ENCODE assay signal across 11 cellular contexts in the genomic region with DNA sequence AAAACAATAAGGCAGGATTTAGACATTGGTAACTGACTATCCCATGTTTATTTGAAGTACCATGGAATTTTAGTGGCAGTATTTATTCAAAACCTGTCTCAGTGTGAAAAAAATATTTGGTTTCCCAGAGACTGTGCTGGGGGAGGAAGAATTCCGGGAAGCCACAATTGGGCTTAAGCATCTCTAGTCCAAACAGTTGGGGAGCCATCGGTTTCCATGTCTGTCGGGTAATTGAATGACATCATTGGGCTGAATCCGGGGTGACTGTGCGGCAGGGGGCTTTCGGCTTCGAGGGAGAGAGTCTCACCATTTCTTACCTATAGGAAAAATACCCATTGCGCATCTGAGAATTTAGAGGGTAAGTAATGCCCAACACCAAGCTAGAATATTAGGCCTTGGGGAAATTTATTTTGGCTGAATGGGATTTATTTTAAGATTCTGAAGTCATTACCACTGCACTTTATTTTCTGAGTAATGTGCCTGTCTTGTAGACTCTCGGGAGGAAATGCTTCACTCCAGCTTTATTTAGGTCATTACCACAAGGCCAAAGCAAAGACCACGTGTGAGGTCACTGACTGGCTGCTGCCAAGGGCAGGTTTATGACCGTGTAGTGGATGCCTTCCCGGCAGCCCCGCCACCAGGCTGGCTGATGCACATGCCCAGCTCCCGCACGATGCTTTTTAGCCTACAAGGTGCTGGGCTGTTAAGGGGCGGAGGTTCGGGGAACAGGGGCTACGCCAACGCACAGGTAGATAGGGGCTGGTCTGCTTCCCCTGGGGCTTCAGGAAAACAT. TPM values are rescaled to one million over a fixed set of nuclear protein-coding genes. Genes with fewer than 3 reads are reported as not detected.
A peak's percentile ranks its signal among the peaks of the same experiment; 100 is the strongest.
DNase-seq lines count a peak whose midpoint lies in the region; ATAC-seq and TF ChIP-seq lines count a peak whose summit lies in the region.
"Had no signal": no experiment of that assay in that cellular context is flagged by ENCODE, and none has a peak within 500 bp of the region (broad histone marks: within the 10 kb centered on the region; RNA-seq: fewer than 3 reads in every experiment).

No MANE protein-coding gene starts in this region.

- CTCF ChIA-PET in activated CD8-positive, alpha-beta memory T cell treated with anti-CD3 and anti-CD28 coated beads, Interleukin-2, amount 10 ng/mL, durations not matched to agents 7 days and 5 days (lab: Charles Lee): no interaction called here

- peak overlapping the region; percentile 97 for H3K27ac Mint-ChIP-seq in HFFc6
- H3K27ac Mint-ChIP-seq in activated CD8-positive, alpha-beta memory T cell treated with anti-CD3 and anti-CD28 coated beads, Interleukin-2, amount 10 ng/mL, durations not matched to agents 7 days and 5 days: no peak overlapping the region

- no peaks in the 10 kb centered on the region for H3K9me3 Mint-ChIP-seq in HFFc6
- no peaks in the 10 kb centered on the region for H3K9me3 Mint-ChIP-seq in activated CD8-positive, alpha-beta memory T cell treated with anti-CD3 and anti-CD28 coated beads, Interleukin-2, amount 10 ng/mL, durations not matched to agents 7 days and 5 days (ENCODE audit: low read depth)

- H3K9me3 ChIP-seq in testis: no peaks in the 10 kb centered on the region
- H3K9me3 ChIP-seq: esophagus squamous epithelium, HAP-1 had no signal

- DNase-seq in HFFc6: peak; percentile 97
- peak; percentile 94 for DNase-seq in astrocyte of the hippocampus (ENCODE audit: low read depth, low spot score)
- peak; percentile 69 for DNase-seq in kidney glomerular epithelial cell (lab: John Stamatoyannopoulos, UW)
- peak; percentile 37 for DNase-seq in testis
- DNase-seq in activated CD8-positive, alpha-beta memory T cell treated with anti-CD3 and anti-CD28 coated beads, Interleukin-2, amount 10 ng/mL, durations not matched to agents 7 days and 5 days: no peak
- no peak for DNase-seq in SW 1271 (lab: John Stamatoyannopoulos, UW)
- no peak for DNase-seq in DMS53 (lab: John Stamatoyannopoulos, UW)
- DNase-seq: esophagus squamous epithelium had no signal

- peaks cover 26% of the 10 kb centered on the region for H3K4me1 Mint-ChIP-seq in HFFc6 (ENCODE audit: low read depth)
- peaks cover 6% of the 10 kb centered on the region for H3K4me1 Mint-ChIP-seq in activated CD8-positive, alpha-beta memory T cell treated with anti-CD3 and anti-CD28 coated beads, Interleukin-2, amount 10 ng/mL, durations not matched to agents 7 days and 5 days

- no peaks in the 10 kb centered on the region for H3K4me1 ChIP-seq in testis
- H3K4me1 ChIP-seq: HAP-1 had no signal

- no peak for ATAC-seq in activated CD8-positive, alpha-beta memory T cell treated with anti-CD3 and anti-CD28 coated beads, Interleukin-2, amount 10 ng/mL, durations not matched to agents 7 days and 5 days
- ATAC-seq in HG02970 (IDR thresholded peaks at IDR 0.05; ENCODE audit: low FRiP score, unreplicated experiment): no peak

- H3K27me3 ChIP-seq in testis: no peaks in the 10 kb centered on the region
- H3K27me3 ChIP-seq: esophagus squamous epithelium had no signal

- 73 to 76% methylated on average over 19 of the region's 19 CpGs for whole genome bisulfite sequencing in testis, 2 donors

- H3K36me3 ChIP-seq in testis (ENCODE audit: low read depth, missing control alignments): no peaks in the 10 kb centered on the region
- H3K36me3 ChIP-seq: esophagus squamous epithelium, HAP-1 had no signal

- no peak overlapping the region for H3K4me3 ChIP-seq in testis
- H3K4me3 ChIP-seq: esophagus squamous epithelium, HAP-1, skin epidermis had no signal

- intact Hi-C loops in testis (cut with DNase I; ENCODE audit: low total_unique reads): no loop called here

- TF ChIP-seq POLR2A in testis (IDR thresholded peaks at IDR 0.05): no peak

- H3K27me3 Mint-ChIP-seq in HFFc6 (ENCODE audit: insufficient read depth): peaks cover 6% of the 10 kb centered on the region
- no peaks in the 10 kb centered on the region for H3K27me3 Mint-ChIP-seq in activated CD8-positive, alpha-beta memory T cell treated with anti-CD3 and anti-CD28 coated beads, Interleukin-2, amount 10 ng/mL, durations not matched to agents 7 days and 5 days

- peak overlapping the region; percentile 56 for H3K4me3 Mint-ChIP-seq in HFFc6
- no peak overlapping the region for H3K4me3 Mint-ChIP-seq in activated CD8-positive, alpha-beta memory T cell treated with anti-CD3 and anti-CD28 coated beads, Interleukin-2, amount 10 ng/mL, durations not matched to agents 7 days and 5 days

- H3K27ac ChIP-seq in testis: no peak overlapping the region

- peak; percentile 39 for TF ChIP-seq CTCF in HFFc6 (IDR thresholded peaks at IDR 0.05)
- no peak for TF ChIP-seq CTCF in testis (IDR thresholded peaks at IDR 0.05)

- no peaks in the 10 kb centered on the region for H3K36me3 Mint-ChIP-seq in HFFc6 (ENCODE audit: low read depth)
- H3K36me3 Mint-ChIP-seq in activated CD8-positive, alpha-beta memory T cell treated with anti-CD3 and anti-CD28 coated beads, Interleukin-2, amount 10 ng/mL, durations not matched to agents 7 days and 5 days: no peaks in the 10 kb centered on the region

RNA-seq across cellular contexts. Expression of a gene that starts 23.1 kb away (rescaled TPM):
- not detected for total RNA-seq in HFFc6 (2021; fragmentation: NEBNext Ultra II Directional; extraction: Animal tissue kit (Norgen Biotek cat#: 25700))
- total RNA-seq in testis: 1 to 10 TPM; 1.7 to 7.8 TPM
- polyA plus RNA-seq in testis (ENCODE audit: insufficient read depth, low read depth, low replicate concordance): 6.8 TPM
- under 1 TPM in 1 of 2 experiments, not detected in 1; 0.05 TPM for total RNA-seq in activated CD8-positive, alpha-beta memory T cell treated with anti-CD3 and anti-CD28 coated beads, Interleukin-2, amount 10 ng/mL, durations not matched to agents 7 days and 5 days
- total RNA-seq: esophagus squamous epithelium had no signal

RNA-seq across cellular contexts. Expression of a gene that starts 37.9 kb away (rescaled TPM):
- total RNA-seq in HFFc6 (2021; fragmentation: NEBNext Ultra II Directional; extraction: Animal tissue kit (Norgen Biotek cat#: 25700)): 10 to 100 TPM; 16.6 to 19.5 (median 18.9) TPM
- total RNA-seq in testis: 10 to 100 TPM; 26.3 to 30.9 TPM
- 18.1 TPM for polyA plus RNA-seq in testis (ENCODE audit: insufficient read depth, low read depth, low replicate concordance)
- total RNA-seq in activated CD8-positive, alpha-beta memory T cell treated with anti-CD3 and anti-CD28 coated beads, Interleukin-2, amount 10 ng/mL, durations not matched to agents 7 days and 5 days: 10 to 100 TPM; 14.2 to 16.3 TPM

Comparison
In these comparisons a context has a peak if more than half of its experiments do, and no peak if none do; other contexts are left out.
1. DNase-seq: peak in HFFc6 (single experiment), astrocyte of the hippocampus (single experiment), kidney glomerular epithelial cell (single experiment) and testis (single experiment); none in activated CD8-positive, alpha-beta memory T cell treated with anti-CD3 and anti-CD28 coated beads, Interleukin-2, amount 10 ng/mL, durations not matched to agents 7 days and 5 days (single experiment), SW 1271 (0 of 2) and DMS53 (single experiment).